In genomic region chr9:129496187-129497063, GRCh38 we compare ENCODE assay signal across 8 cellular contexts.
DNase-seq lines count a peak whose midpoint lies in the region; ATAC-seq and TF ChIP-seq lines count a peak whose summit lies in the region.

No MANE protein-coding gene starts in this region.

- H3K4me3 Mint-ChIP-seq in endothelial cell (ENCODE audit: unreplicated experiment): peak overlapping the region; percentile 88

- 1 to 2% methylated on average over 43 to 47 of the region's 57 CpGs for WGBS in mesodermal cell (ENCODE audit: insufficient coverage in 2 of 2), 2 experiments

- peak overlapping the region; percentile 92 for H3K27ac Mint-ChIP-seq in endothelial cell (ENCODE audit: unreplicated experiment)

- peaks cover 18% of the 10 kb centered on the region for H3K36me3 ChIP-seq in mesodermal cell (ENCODE audit: control insufficient read depth, insufficient read depth, low read length)

- H3K4me1 Mint-ChIP-seq in endothelial cell (ENCODE audit: unreplicated experiment): peaks cover 27% of the 10 kb centered on the region

- peak; percentile 87 for DNase-seq in AG08395 (ENCODE audit: low spot score)
- DNase-seq in HFF-Myc (ENCODE audit: extremely low read depth, low read depth): no peak
- peak; percentile 71 for DNase-seq in NOMO-1 treated with dmso at 0.1 percent for 144 hours (lab: John Stamatoyannopoulos, UW; ENCODE audit: unreplicated experiment)
- DNase-seq in activated T-cell treated with anti-CD3 and anti-CD28 coated beads for 24 hours (ENCODE audit: low read depth): peak; percentile 79
- peak; percentile 86 for DNase-seq in endothelial cell (ENCODE audit: low spot score)
- peak; percentile 76 for DNase-seq in stimulated activated CD8-positive, alpha-beta memory T cell treated with anti-CD3 and anti-CD28 coated beads, Interleukin-12 subunit alpha, Interleukin-12 subunit beta, amount 100 ng/mL, for 1 hour (ENCODE audit: low read depth)

- no peaks in the 10 kb centered on the region for H3K9me3 Mint-ChIP-seq in endothelial cell (ENCODE audit: unreplicated experiment)

- H3K9me3 ChIP-seq in mesodermal cell (ENCODE audit: control insufficient read depth, low read length): no peaks in the 10 kb centered on the region

- H3K27me3 Mint-ChIP-seq in endothelial cell (ENCODE audit: unreplicated experiment): peaks cover 15% of the 10 kb centered on the region

- TF ChIP-seq CTCF in HFF-Myc (IDR thresholded peaks at IDR 0.05; ENCODE audit: low read depth, low read length, missing control alignments) (no peak), endothelial cell (IDR thresholded peaks at IDR 0.05; ENCODE audit: unreplicated experiment) (no peak)

- H3K4me3 ChIP-seq in HFF-Myc (replicated peaks; ENCODE audit: low read depth, low read length): peak overlapping the region; percentile 49
- peak overlapping the region; percentile 56 for H3K4me3 ChIP-seq in mesodermal cell (ENCODE audit: extremely low read depth, insufficient read depth, low read length, poor library complexity, severe bottlenecking)

- peak overlapping the region; percentile 96 for H3K27ac ChIP-seq in mesodermal cell (ENCODE audit: low read depth, low read length, severe bottlenecking)

- H3K36me3 Mint-ChIP-seq in endothelial cell (ENCODE audit: low read depth, unreplicated experiment): peaks cover 7% of the 10 kb centered on the region

- H3K4me1 ChIP-seq in mesodermal cell (ENCODE audit: control insufficient read depth, insufficient read depth, low read length, poor library complexity, severe bottlenecking): peaks cover 65% of the 10 kb centered on the region

- no peak for ATAC-seq in GM19452 (IDR thresholded peaks at IDR 0.05; ENCODE audit: unreplicated experiment)
